In genomic region chr18:28594034-28594433, GRCh38 we compare ENCODE assay signal across 21 cellular contexts.
DNase-seq lines count a peak whose midpoint lies in the region; ATAC-seq and TF ChIP-seq lines count a peak whose summit lies in the region.
"Had no signal": no experiment of that assay in that cellular context is flagged by ENCODE, and none has a peak within 500 bp of the region (broad histone marks: within the 10 kb centered on the region; RNA-seq: fewer than 3 reads in every experiment).

No MANE protein-coding gene starts in this region.

- no peaks in the 10 kb centered on the region for H3K4me1 Mint-ChIP-seq in activated naive CD8-positive, alpha-beta T cell treated with anti-CD3 and anti-CD28 coated beads for 36 hours
- no peaks in the 10 kb centered on the region for H3K4me1 Mint-ChIP-seq in activated naive CD8-positive, alpha-beta T cell treated with anti-CD3 and anti-CD28 coated beads, Interleukin-2, amount 50 U/mL, for 24 hours
- no peaks in the 10 kb centered on the region for H3K4me1 Mint-ChIP-seq in stimulated activated naive CD8-positive, alpha-beta T cell treated with anti-CD3 and anti-CD28 coated beads, Interleukin-15, amount 100 ng/mL, for 72 hours
- H3K4me1 Mint-ChIP-seq: B cell; central memory CD8-positive, alpha-beta T cell had no signal

- no peak overlapping the region for H3K4me3 ChIP-seq in fibroblast of the aortic adventitia (ENCODE audit: low read depth, low read length)
- H3K4me3 ChIP-seq: K562, smooth muscle cell, thyroid gland had no signal

- H3K36me3 Mint-ChIP-seq in activated naive CD8-positive, alpha-beta T cell treated with anti-CD3 and anti-CD28 coated beads for 36 hours, result no peaks in the 10 kb centered on the region
- no peaks in the 10 kb centered on the region for H3K36me3 Mint-ChIP-seq in activated naive CD8-positive, alpha-beta T cell treated with anti-CD3 and anti-CD28 coated beads, Interleukin-2, amount 50 U/mL, for 24 hours (ENCODE audit: low read depth)

- no peak for ATAC-seq in activated naive CD8-positive, alpha-beta T cell treated with anti-CD3 and anti-CD28 coated beads, Interleukin-2, amount 50 U/mL, for 24 hours
- ATAC-seq in stimulated activated naive CD8-positive, alpha-beta T cell treated with anti-CD3 and anti-CD28 coated beads, Interleukin-15, amount 100 ng/mL, for 72 hours, result no peak
- ATAC-seq: activated T-cell treated with anti-CD3 and anti-CD28 coated beads, Interleukin-2, amount 50 U/mL, for 4 hours; K562 had no signal

- H3K27me3 Mint-ChIP-seq in activated naive CD8-positive, alpha-beta T cell treated with anti-CD3 and anti-CD28 coated beads for 36 hours, result no peaks in the 10 kb centered on the region
- no peaks in the 10 kb centered on the region for H3K27me3 Mint-ChIP-seq in activated naive CD8-positive, alpha-beta T cell treated with anti-CD3 and anti-CD28 coated beads, Interleukin-2, amount 50 U/mL, for 24 hours
- no peaks in the 10 kb centered on the region for H3K27me3 Mint-ChIP-seq in stimulated activated naive CD8-positive, alpha-beta T cell treated with anti-CD3 and anti-CD28 coated beads, Interleukin-15, amount 100 ng/mL, for 72 hours
- H3K27me3 Mint-ChIP-seq: B cell; central memory CD8-positive, alpha-beta T cell had no signal

- in situ Hi-C loops in SK-MEL-5 (cut with HindIII; ENCODE audit: low pct_unique_long_range_greater_than_20kb, low sequenced_read_pairs), result no loop called here

- no peak for DNase-seq in activated naive CD8-positive, alpha-beta T cell treated with anti-CD3 and anti-CD28 coated beads for 36 hours
- DNase-seq in activated naive CD8-positive, alpha-beta T cell treated with anti-CD3 and anti-CD28 coated beads, Interleukin-2, amount 50 U/mL, for 24 hours, result no peak
- DNase-seq in SK-MEL-5 (ENCODE audit: low read depth, low spot score) (peak; percentile 82), fibroblast of the aortic adventitia (ENCODE audit: low read depth) (peak; percentile 23), T-helper 9 cell (no peak), H4 (ENCODE audit: low spot score) (no peak), NCI-H774 (lab: John Stamatoyannopoulos, UW) (no peak)
- no peak for DNase-seq in stimulated activated naive CD8-positive, alpha-beta T cell treated with anti-CD3 and anti-CD28 coated beads, Interleukin-15, amount 100 ng/mL, for 72 hours
- DNase-seq: 8988T; activated naive CD4-positive, alpha-beta T cell treated with Interleukin-2 at 50 U/mL for 16 hours; activated T-cell treated with anti-CD3 and anti-CD28 coated beads, Interleukin-2, amount 50 U/mL, for 4 hours; DND-41; kidney glomerular epithelial cell; NCI-H146; NCI-H524; stimulated activated naive CD4-positive, alpha-beta T cell; thyroid gland had no signal

- no peak for TF ChIP-seq CTCF in fibroblast of the aortic adventitia (IDR thresholded peaks at IDR 0.05; ENCODE audit: insufficient read depth, low read length)

- H3K27ac Mint-ChIP-seq in activated naive CD8-positive, alpha-beta T cell treated with anti-CD3 and anti-CD28 coated beads for 36 hours, result peak overlapping the region; percentile 40
- no peak overlapping the region for H3K27ac Mint-ChIP-seq in activated naive CD8-positive, alpha-beta T cell treated with anti-CD3 and anti-CD28 coated beads, Interleukin-2, amount 50 U/mL, for 24 hours
- H3K27ac Mint-ChIP-seq in stimulated activated naive CD8-positive, alpha-beta T cell treated with anti-CD3 and anti-CD28 coated beads, Interleukin-15, amount 100 ng/mL, for 72 hours, result no peak overlapping the region
- H3K27ac Mint-ChIP-seq: B cell had no signal

- H3K4me3 Mint-ChIP-seq in activated naive CD8-positive, alpha-beta T cell treated with anti-CD3 and anti-CD28 coated beads for 36 hours, result no peak overlapping the region
- no peak overlapping the region for H3K4me3 Mint-ChIP-seq in activated naive CD8-positive, alpha-beta T cell treated with anti-CD3 and anti-CD28 coated beads, Interleukin-2, amount 50 U/mL, for 24 hours
- no peak overlapping the region for H3K4me3 Mint-ChIP-seq in stimulated activated naive CD8-positive, alpha-beta T cell treated with anti-CD3 and anti-CD28 coated beads, Interleukin-15, amount 100 ng/mL, for 72 hours
- H3K4me3 Mint-ChIP-seq: activated T-cell treated with anti-CD3 and anti-CD28 coated beads, Interleukin-2, amount 50 U/mL, for 4 hours; B cell; central memory CD8-positive, alpha-beta T cell had no signal

- H3K9me3 Mint-ChIP-seq in activated naive CD8-positive, alpha-beta T cell treated with anti-CD3 and anti-CD28 coated beads for 36 hours, result peaks cover 6% of the 10 kb centered on the region
- peaks cover 9% of the 10 kb centered on the region for H3K9me3 Mint-ChIP-seq in activated naive CD8-positive, alpha-beta T cell treated with anti-CD3 and anti-CD28 coated beads, Interleukin-2, amount 50 U/mL, for 24 hours
- H3K9me3 Mint-ChIP-seq in stimulated activated naive CD8-positive, alpha-beta T cell treated with anti-CD3 and anti-CD28 coated beads, Interleukin-15, amount 100 ng/mL, for 72 hours, result peaks cover 11 to 13% of the 10 kb centered on the region in 2 donors

Comparison
In these comparisons a context has a peak if more than half of its experiments do, and no peak if none do; other contexts are left out.
1. DNase-seq: peak in SK-MEL-5 (single experiment) and fibroblast of the aortic adventitia (single experiment); none in activated naive CD8-positive, alpha-beta T cell treated with anti-CD3 and anti-CD28 coated beads for 36 hours (single experiment), activated naive CD8-positive, alpha-beta T cell treated with anti-CD3 and anti-CD28 coated beads, Interleukin-2, amount 50 U/mL, for 24 hours (single experiment), stimulated activated naive CD8-positive, alpha-beta T cell treated with anti-CD3 and anti-CD28 coated beads, Interleukin-15, amount 100 ng/mL, for 72 hours (0 of 2), T-helper 9 cell (single experiment), H4 (single experiment) and NCI-H774 (single experiment).